In the genomic region with DNA sequence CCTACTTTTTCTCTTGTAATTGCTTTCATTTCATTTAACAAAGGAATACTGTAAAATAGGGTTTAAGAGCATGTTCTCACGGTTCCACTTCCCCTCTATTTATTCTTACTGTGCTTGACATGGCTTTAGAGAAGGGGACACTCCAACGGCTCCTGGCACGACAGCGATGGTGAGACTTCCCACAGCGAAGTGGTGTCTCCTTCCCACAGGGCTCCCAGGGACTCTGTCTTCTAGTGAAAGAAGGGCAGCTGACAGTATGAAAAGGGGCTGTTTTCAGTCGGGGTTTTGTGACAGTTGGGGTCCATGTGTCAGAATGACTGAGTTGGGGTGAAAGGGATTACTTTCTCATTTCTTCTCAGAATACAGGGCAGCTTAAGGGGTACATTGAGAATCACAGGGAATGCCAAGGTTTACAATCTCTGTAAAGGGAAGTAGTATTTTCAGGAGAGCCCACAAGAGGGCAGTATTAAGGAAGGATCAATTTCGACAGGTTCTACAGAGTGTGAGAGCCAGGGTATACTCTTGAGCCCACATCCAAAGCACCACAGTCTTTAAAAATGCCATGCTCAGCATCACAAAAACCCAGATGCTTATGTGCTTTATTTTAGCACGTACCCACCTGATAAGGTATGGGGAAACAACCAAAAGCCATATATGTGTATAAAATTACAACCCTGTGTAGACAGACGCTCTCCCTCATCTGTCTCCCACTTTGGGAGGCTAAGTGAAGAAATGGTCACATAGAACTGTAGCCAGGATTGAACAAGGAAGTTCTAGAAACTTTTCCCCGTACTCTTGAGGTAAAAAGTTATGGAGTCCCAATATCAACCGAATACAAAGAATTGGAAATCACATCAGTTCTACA, we compare ENCODE assay signal across 8 cellular contexts. TPM values are rescaled to one million over a fixed set of nuclear protein-coding genes. Genes with fewer than 3 reads are reported as not detected.
DNase-seq lines count a peak whose midpoint lies in the region; ATAC-seq, FAIRE-seq and TF ChIP-seq lines count a peak whose summit lies in the region.

No MANE protein-coding gene starts in this region.

- no peak for TF ChIP-seq POLR2A in spleen (IDR thresholded peaks at IDR 0.05)

- H3K4me1 ChIP-seq in NT2/D1 (ENCODE audit: insufficient read depth, insufficient read length) = no peaks in the 10 kb centered on the region
- no peaks in the 10 kb centered on the region for H3K4me1 ChIP-seq in spleen

- DNase-seq in AG04450 (ENCODE audit: low read depth, low spot score) (no peak), GM20000 (ENCODE audit: low spot score) (peak; percentile 53), NT2/D1 (ENCODE audit: low read depth, low spot score) (peak; percentile 40), fibroblast of gingiva (ENCODE audit: low read depth) (peak; percentile 18), spleen (no peak), frontal cortex (ENCODE audit: low spot score in 2 of 2) (no peak), GF-D8 (lab: John Stamatoyannopoulos, UW) (no peak)

- intact Hi-C loops in spleen (cut with DNase I; ENCODE audit: low total_unique reads) = no loop called here

- CTCF ChIA-PET in AG04450 (lab: Charles Lee) = interaction anchor here (1.0 to 2.0 kb wide), 5 partner anchors 11 to 102 kb away, joined by 3 to 7 read pairs (median 3); no protein-coding TSS in a partner anchor

- no peak for FAIRE-seq in frontal cortex (lab: Jason Lieb, UNC)

- POLR2A ChIA-PET in AG04450 (lab: Yijun Ruan, JAX) = no interaction called here

- ATAC-seq in GM18517 (IDR thresholded peaks at IDR 0.05; ENCODE audit: unreplicated experiment) = no peak

- TF ChIP-seq CTCF in AG04450 (IDR thresholded peaks at IDR 0.05; ENCODE audit: low read depth, low read length) (peak; percentile 50), GM20000 (IDR thresholded peaks at IDR 0.05; ENCODE audit: extremely low read depth, missing control alignments) (peak; percentile 32), spleen (IDR thresholded peaks at IDR 0.05 in 8 of 11, conservative IDR thresholded peaks at IDR 0.05 in 3 of 11) (peak in 6 of 11 experiments; percentile 5 to 51 (median 39))

- H3K9me3 ChIP-seq in AG04450 (ENCODE audit: control insufficient read depth, insufficient read depth, low read length) (no peaks in the 10 kb centered on the region; the same call in 1 of the 2 replicates), NT2/D1 (ENCODE audit: insufficient read depth, low read length) (no peaks in the 10 kb centered on the region; the same call in 1 of the 2 replicates), spleen (peaks cover 0 to 6% (median 0%) of the 10 kb centered on the region in 8 donors)

- no peak overlapping the region for H3K9ac ChIP-seq in NT2/D1 (ENCODE audit: insufficient read length, low read depth)

- H3K4me3 ChIP-seq in AG04450 (ENCODE audit: low read depth, low read length) (no peak overlapping the region), NT2/D1 (ENCODE audit: insufficient read length, low read depth) (no peak overlapping the region), spleen (no peak overlapping the region)

- H3K36me3 ChIP-seq in NT2/D1 (ENCODE audit: insufficient read depth, insufficient read length, low read length) (no peaks in the 10 kb centered on the region), spleen (no peaks in the 10 kb centered on the region)

- WGBS in spleen, 5 donors = 63 to 70% (median 65%) methylated on average over 11 of the region's 11 CpGs

- H3K27ac ChIP-seq in AG04450 (ENCODE audit: low read depth, low read length) (no peak overlapping the region), spleen (no peak overlapping the region)

- H3K27me3 ChIP-seq in AG04450 (ENCODE audit: control insufficient read depth, insufficient read depth, low read length) (no peaks in the 10 kb centered on the region), NT2/D1 (ENCODE audit: insufficient read depth, insufficient read length) (no peaks in the 10 kb centered on the region), spleen (replicated peaks in 1 of 7) (peaks cover 0 to 14% (median 0%) of the 10 kb centered on the region in 7 donors)

RNA-seq across cellular contexts. Expression of gene RAPGEF4, which starts 31.3 kb away (rescaled TPM):
- polyA plus RNA-seq in AG04450 (2011; rRNA removed) = 0.63 and 1.3 TPM in 2 replicates
- polyA minus RNA-seq in AG04450 (2011; rRNA and poly(A)+ RNA removed) = 1.5 and 4.7 TPM in 2 replicates
- total RNA-seq in spleen = 10 to 100 TPM in 1 of 7 donors, 1 to 10 TPM in 6; 1.5 to 11.0 (median 2.6) TPM
- polyA plus RNA-seq in spleen = under 1 TPM; 0.52 to 0.86 (median 0.80) TPM
- total RNA-seq in frontal cortex = 23.6 TPM

Comparison
In these comparisons a context has a peak if more than half of its experiments do, and no peak if none do; other contexts are left out.
1. DNase-seq: peak in GM20000 (single experiment), NT2/D1 (single experiment) and fibroblast of gingiva (single experiment); none in AG04450 (single experiment), spleen (single experiment), frontal cortex (0 of 2) and GF-D8 (single experiment).
2. Peak in every context shown above with its lines, with median percentiles within 50 percentile points of each other: CTCF ChIP-seq.